8 cellular contexts compared by ENCODE assay signal in the genomic region with DNA sequence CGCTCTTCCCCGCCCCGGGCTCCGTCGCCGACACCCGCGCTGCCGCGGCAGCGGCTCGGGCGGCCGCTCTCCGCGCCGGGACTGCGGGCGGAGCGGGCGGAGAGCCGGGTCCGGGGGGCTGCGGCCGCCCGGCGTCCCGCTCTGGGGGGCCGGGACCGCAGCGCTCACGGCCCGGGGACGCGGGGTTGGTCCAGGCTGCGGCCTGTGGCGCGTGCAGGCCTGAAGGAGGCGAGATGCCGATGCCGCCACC. TPM values are rescaled to one million over a fixed set of nuclear protein-coding genes. Genes with fewer than 3 reads are reported as not detected.
DNase-seq lines count a peak whose midpoint lies in the region; ATAC-seq and TF ChIP-seq lines count a peak whose summit lies in the region.

No MANE protein-coding gene starts in this region.

- no peak for TF ChIP-seq POLR2A in vagina (IDR thresholded peaks at IDR 0.05)

- DNase-seq in Right ventricle myocardium superior (no peak), Right ventricle myocardium inferior (ENCODE audit: missing footprints) (no peak), lung (ENCODE audit: low spot score) (no peak), vagina (ENCODE audit: extremely low spot score in 2 of 2) (no peak), occipital lobe (lab: John Stamatoyannopoulos, UW) (no peak), NAMALWA (ENCODE audit: low spot score) (no peak)
- DNase-seq in central memory CD8-positive, alpha-beta T cell (ENCODE audit: low spot score in 2 of 2) = no peak

- no peak overlapping the region for H3K27ac Mint-ChIP-seq in central memory CD8-positive, alpha-beta T cell (ENCODE audit: low read depth)

- ATAC-seq in Right ventricle myocardium superior (ENCODE audit: poor library complexity) = peak; percentile 32
- no peak for ATAC-seq in Right ventricle myocardium inferior
- ATAC-seq in central memory CD8-positive, alpha-beta T cell (replicated peaks; ENCODE audit: extremely low read depth, poor library complexity, severe bottlenecking) = peak; percentile 18
- no peak for ATAC-seq in lung (ENCODE audit: insufficient read depth, low FRiP score)
- ATAC-seq in HG02884 (IDR thresholded peaks at IDR 0.05; ENCODE audit: unreplicated experiment) = no peak

- H3K27ac ChIP-seq in lung (ENCODE audit: low read depth in 1 of 2, low read length in 1 of 2) (peak overlapping the region; percentile 47 to 95), vagina (peak overlapping the region; percentile 92)

- peaks cover 46% of the 10 kb centered on the region for H3K4me1 Mint-ChIP-seq in central memory CD8-positive, alpha-beta T cell

- no peaks in the 10 kb centered on the region for H3K36me3 ChIP-seq in lung (ENCODE audit: control insufficient read depth in 2 of 2, insufficient read depth in 2 of 2, low read length in 2 of 2)
- H3K36me3 ChIP-seq in vagina = no peaks in the 10 kb centered on the region

- no peaks in the 10 kb centered on the region for H3K9me3 Mint-ChIP-seq in central memory CD8-positive, alpha-beta T cell

- H3K4me3 Mint-ChIP-seq in central memory CD8-positive, alpha-beta T cell = no peak overlapping the region

- H3K36me3 Mint-ChIP-seq in central memory CD8-positive, alpha-beta T cell (ENCODE audit: insufficient read depth) = peaks cover 6% of the 10 kb centered on the region

- H3K4me3 ChIP-seq in lung = peak overlapping the region; percentile 82
- H3K4me3 ChIP-seq in vagina = peak overlapping the region; percentile 81 to 88

- TF ChIP-seq CTCF in lung (IDR thresholded peaks at IDR 0.05; ENCODE audit: control extremely low read depth, extremely low read depth) (no peak), vagina (IDR thresholded peaks at IDR 0.05) (no peak)

- intact Hi-C loops in Right ventricle myocardium superior (cut with DNase I) (no loop called here), Right ventricle myocardium inferior (cut with DNase I) (loop anchor here (5.0 kb wide), 1 partner anchor 88 kb away; no protein-coding TSS in a partner anchor), vagina (cut with DNase I) (no loop called here)

- H3K4me1 ChIP-seq in lung (ENCODE audit: control insufficient read depth in 2 of 2, insufficient read depth in 2 of 2, low read length in 2 of 2) (peaks cover 2 to 3% of the 10 kb centered on the region in 2 donors), vagina (peaks cover 10% of the 10 kb centered on the region)

- WGBS in lung, 2 donors = 0 to 1% methylated on average over 17 to 41 of the region's 41 CpGs

- no peaks in the 10 kb centered on the region for H3K27me3 Mint-ChIP-seq in central memory CD8-positive, alpha-beta T cell

- H3K27me3 ChIP-seq in lung (ENCODE audit: control insufficient read depth, insufficient read depth) (no peaks in the 10 kb centered on the region), vagina (no peaks in the 10 kb centered on the region)

- H3K9me3 ChIP-seq in lung (ENCODE audit: control insufficient read depth in 2 of 2, insufficient read depth in 1 of 2, low read length in 1 of 2) (no peaks in the 10 kb centered on the region), vagina (no peaks in the 10 kb centered on the region)

RNA-seq across cellular contexts. Expression of gene GALNT7, which starts 0.5 kb away (rescaled TPM):
- total RNA-seq in Right ventricle myocardium superior = 3.4 TPM
- total RNA-seq in Right ventricle myocardium inferior = 5.1 TPM
- total RNA-seq in lung = 10 to 100 TPM; 18.8 to 32.7 TPM
- polyA plus RNA-seq in lung = 1 to 10 TPM; 9.3 to 9.8 TPM
- total RNA-seq in vagina = 9.1 TPM
- 17.8 TPM for total RNA-seq in occipital lobe

Comparison
In these comparisons a context has a peak if more than half of its experiments do, and no peak if none do; other contexts are left out.
1. ATAC-seq: peak in Right ventricle myocardium superior (single experiment) and central memory CD8-positive, alpha-beta T cell (single experiment); none in Right ventricle myocardium inferior (single experiment), lung (single experiment) and HG02884 (single experiment).